21 cellular contexts compared by ENCODE assay signal in genomic region chr19:49975051-49975450, GRCh38. TPM values are rescaled to one million over a fixed set of nuclear protein-coding genes. Genes with fewer than 3 reads are reported as not detected.
A peak's percentile ranks its signal among the peaks of the same experiment; 100 is the strongest.
DNase-seq lines count a peak whose midpoint lies in the region; ATAC-seq and TF ChIP-seq lines count a peak whose summit lies in the region.
"Had no signal": no experiment of that assay in that cellular context is flagged by ENCODE, and none has a peak within 500 bp of the region (broad histone marks: within the 10 kb centered on the region; RNA-seq: fewer than 3 reads in every experiment).

No MANE protein-coding gene starts in this region.

- no peak overlapping the region for H3K4me3 Mint-ChIP-seq in effector memory CD8-positive, alpha-beta T cell
- H3K4me3 Mint-ChIP-seq: CD4-positive, alpha-beta memory T cell had no signal

- no peaks in the 10 kb centered on the region for H3K9me3 Mint-ChIP-seq in effector memory CD8-positive, alpha-beta T cell
- H3K9me3 Mint-ChIP-seq: CD4-positive, alpha-beta memory T cell had no signal

- H3K4me1 Mint-ChIP-seq in effector memory CD8-positive, alpha-beta T cell (ENCODE audit: low read depth in 2 of 2), result peaks cover 0 to 4% of the 10 kb centered on the region in 2 donors
- H3K4me1 Mint-ChIP-seq: CD4-positive, alpha-beta memory T cell had no signal

- intact Hi-C loops in Right ventricle myocardium superior (cut with DNase I) (no loop called here), left ventricle myocardium inferior (cut with micrococcal nuclease) (no loop called here), lower lobe of right lung (cut with DNase I) (no loop called here)

- in situ Hi-C loops in GM13977 (cut with MboI; ENCODE audit: low pct_unique_long_range_greater_than_20kb, low sequenced_read_pairs, unreplicated experiment), result no loop called here

- H3K4me3 ChIP-seq in left ventricle myocardium inferior (no peak overlapping the region), lower lobe of right lung (no peak overlapping the region)
- H3K4me3 ChIP-seq: GM23248 had no signal

- H3K36me3 ChIP-seq in left ventricle myocardium inferior (peaks cover 37% of the 10 kb centered on the region), lower lobe of right lung (peaks cover 43% of the 10 kb centered on the region)

- no peaks in the 10 kb centered on the region for H3K27me3 Mint-ChIP-seq in effector memory CD8-positive, alpha-beta T cell
- H3K27me3 Mint-ChIP-seq: CD4-positive, alpha-beta memory T cell had no signal

- H3K27ac ChIP-seq in left ventricle myocardium inferior (replicated peaks), result no peak overlapping the region
- no peak overlapping the region for H3K27ac ChIP-seq in lower lobe of right lung
- H3K27ac ChIP-seq: GM23248 had no signal

- peak overlapping the region; percentile 20 to 82 for H3K27ac Mint-ChIP-seq in effector memory CD8-positive, alpha-beta T cell

- H3K4me1 ChIP-seq in left ventricle myocardium inferior (peaks cover 9% of the 10 kb centered on the region), lower lobe of right lung (peaks cover 5% of the 10 kb centered on the region)

- no peaks in the 10 kb centered on the region for H3K9me3 ChIP-seq in left ventricle myocardium inferior (replicated peaks)
- no peaks in the 10 kb centered on the region for H3K9me3 ChIP-seq in lower lobe of right lung

- DNase-seq in Right ventricle myocardium superior (peak; percentile 36), left ventricle myocardium inferior (no peak), lower lobe of right lung (peak; percentile 30), GM13977 (ENCODE audit: low spot score) (no peak)
- no peak for DNase-seq in effector memory CD8-positive, alpha-beta T cell
- DNase-seq: C1 segment of cervical spinal cord; Calu3; CD4-positive, alpha-beta memory T cell; COR-L47; DMS53; DMS79 treated with DMSO at 0.1 percent for 48 hours; GF-D8; GM23248; H7; HCEC 1CT had no signal

- peaks cover 12% of the 10 kb centered on the region for H3K36me3 Mint-ChIP-seq in effector memory CD8-positive, alpha-beta T cell (ENCODE audit: insufficient read depth)

- H3K27me3 ChIP-seq in left ventricle myocardium inferior (ENCODE audit: low read depth), result no peaks in the 10 kb centered on the region
- no peaks in the 10 kb centered on the region for H3K27me3 ChIP-seq in lower lobe of right lung (ENCODE audit: low read depth)

- TF ChIP-seq CTCF in left ventricle myocardium inferior (IDR thresholded peaks at IDR 0.05; ENCODE audit: borderline replicate concordance) (no peak), lower lobe of right lung (IDR thresholded peaks at IDR 0.05) (no peak), GM13977 (IDR thresholded peaks at IDR 0.05; ENCODE audit: extremely low read depth, insufficient read depth, missing control alignments) (no peak)

- ATAC-seq in Right ventricle myocardium superior (ENCODE audit: poor library complexity) (no peak), lower lobe of right lung (no peak), HG02981 (IDR thresholded peaks at IDR 0.05; ENCODE audit: unreplicated experiment) (no peak)
- ATAC-seq in effector memory CD8-positive, alpha-beta T cell (replicated peaks), result no peak

RNA-seq across cellular contexts. Expression of gene SIGLEC11, which starts 14.1 kb away (rescaled TPM):
- total RNA-seq in Right ventricle myocardium superior (0.75 TPM), left ventricle myocardium inferior (0.55 TPM), lower lobe of right lung (7.7 TPM)
- total RNA-seq: A172; A673; Calu3; CD4-positive, alpha-beta memory T cell; Daoy; G401; GM23248; H1; H7 had no signal

RNA-seq across cellular contexts. Expression of gene NUP62, which starts 45.7 kb away (rescaled TPM):
- total RNA-seq in Right ventricle myocardium superior, result 28.2 TPM
- 28.4 TPM for total RNA-seq in left ventricle myocardium inferior
- total RNA-seq in lower lobe of right lung, result 36.5 TPM

RNA-seq across cellular contexts. Expression of gene ATF5, which starts 46.0 kb away (rescaled TPM):
- total RNA-seq in Right ventricle myocardium superior (7.2 TPM), left ventricle myocardium inferior (8.6 TPM), lower lobe of right lung (13.8 TPM)

RNA-seq across cellular contexts. Expression of gene VRK3, which starts 50.1 kb away (rescaled TPM):
- total RNA-seq in Right ventricle myocardium superior (22.2 TPM), left ventricle myocardium inferior (22.6 TPM), lower lobe of right lung (47.1 TPM)

RNA-seq across cellular contexts. Expression of gene ZNF473, which starts 50.8 kb away (rescaled TPM):
- total RNA-seq in Right ventricle myocardium superior (3.7 TPM), left ventricle myocardium inferior (2.4 TPM), lower lobe of right lung (6.8 TPM)

Comparison
In these comparisons a context has a peak if more than half of its experiments do, and no peak if none do; other contexts are left out.
1. DNase-seq: peak in Right ventricle myocardium superior (single experiment) and lower lobe of right lung (single experiment); none in left ventricle myocardium inferior (single experiment), effector memory CD8-positive, alpha-beta T cell (0 of 3) and GM13977 (single experiment).